In genomic region chr18:9136315-9137141, GRCh38 we compare ENCODE assay signal across 1 cellular context.
TF ChIP-seq lines count a peak whose summit lies in the region.

Gene ANKRD12 (plus strand): TSS chr18:9136781. CDS start chr18:9182433, 45,652 bp downstream.

TF ChIP-seq in K562, 482 proteins besides CTCF, POLR2A, EP300 and RAD21 (continued from another document and continues in another):
- TF ChIP-seq SFPQ (IDR thresholded peaks at IDR 0.05; ENCODE audit: low read depth, low read length) (no peak), ARID3A (IDR thresholded peaks at IDR 0.05; ENCODE audit: borderline replicate concordance, low read depth, low read length) (no peak), SREBF2 (CRISPR knock-in tag; IDR thresholded peaks at IDR 0.05) (no peak), HNRNPK (IDR thresholded peaks at IDR 0.05; ENCODE audit: low read depth, low read length, poor library complexity, severe bottlenecking) (no peak), ZNF311 (CRISPR knock-in tag; IDR thresholded peaks at IDR 0.05) (no peak), ZNF124 (CRISPR knock-in tag; IDR thresholded peaks at IDR 0.05) (no peak), UBTF (IDR thresholded peaks at IDR 0.05; ENCODE audit: borderline replicate concordance in 1 of 2, low read depth in 2 of 2, low read length in 2 of 2) (peak; percentile 10 to 82; a peak in 3 of 4 replicates), SRSF3 (IDR thresholded peaks at IDR 0.05; ENCODE audit: insufficient read depth, low read length) (no peak), SIN3A (IDR thresholded peaks at IDR 0.05; ENCODE audit: borderline replicate concordance in 2 of 2, control insufficient read depth in 1 of 2, low read depth in 2 of 2, low read length in 2 of 2) (peak; percentile 70 to 88; a peak in 3 of 4 replicates), NR3C1 (CRISPR knock-in tag; IDR thresholded peaks at IDR 0.05) (no peak), PHF20 (IDR thresholded peaks at IDR 0.05; ENCODE audit: partially characterized antibody) (peak; percentile 26), XRCC5 (IDR thresholded peaks at IDR 0.05; ENCODE audit: low read depth, low read length) (peak; percentile 81; the same call in 1 of the 2 replicates), ZNF398 (CRISPR knock-in tag; IDR thresholded peaks at IDR 0.05) (no peak), NCOR1 (IDR thresholded peaks at IDR 0.05) (no peak), DLX4 (CRISPR knock-in tag; IDR thresholded peaks at IDR 0.05) (no peak), BRF2 (IDR thresholded peaks at IDR 0.05; ENCODE audit: borderline replicate concordance, insufficient read depth, insufficient read length) (no peak), POLR2AphosphoS2 (IDR thresholded peaks at IDR 0.05; ENCODE audit: low read length) (no peak), ATF3 (IDR thresholded peaks at IDR 0.05) (peak; percentile 45; the same call in 1 of the 2 replicates), ATF3 (CRISPR knock-in tag; conservative IDR thresholded peaks at IDR 0.05) (no peak), KLF1 (tag; IDR thresholded peaks at IDR 0.05) (peak; percentile 82), DDX20 (tag; IDR thresholded peaks at IDR 0.05; ENCODE audit: low read depth) (no peak), CCNT2 (IDR thresholded peaks at IDR 0.05; ENCODE audit: borderline replicate concordance, extremely low read depth, insufficient read length, low read depth, low read length) (peak; percentile 89), MYBL2 (IDR thresholded peaks at IDR 0.05; ENCODE audit: low read depth) (no peak; the same call in 1 of the 2 replicates), MYBL2 (CRISPR knock-in tag; IDR thresholded peaks at IDR 0.05; ENCODE audit: borderline replicate concordance) (no peak), ZEB2 (IDR thresholded peaks at IDR 0.05) (peak; percentile 73), ELK1 (CRISPR knock-in tag; IDR thresholded peaks at IDR 0.05) (no peak), JUND (IDR thresholded peaks at IDR 0.05; ENCODE audit: borderline replicate concordance, low read depth, low read length) (peak; percentile 97), JUND (tag; IDR thresholded peaks at IDR 0.05; ENCODE audit: borderline replicate concordance, low read depth, low read length) (no peak; the same call in 2 of the 3 replicates), ZNF586 (CRISPR knock-in tag; conservative IDR thresholded peaks at IDR 0.05) (no peak), ATF4 (CRISPR knock-in tag; IDR thresholded peaks at IDR 0.05) (no peak), YBX1 (IDR thresholded peaks at IDR 0.05) (no peak), ZNF77 (CRISPR knock-in tag; IDR thresholded peaks at IDR 0.05) (peak; percentile 72; the same call in 1 of the 2 replicates), ZNF655 (CRISPR knock-in tag; IDR thresholded peaks at IDR 0.05) (0 out of 2 replicates have a peak, but pooled peaks have one; percentile 70), ZBTB26 (CRISPR knock-in tag; IDR thresholded peaks at IDR 0.05) (0 out of 2 replicates have a peak, but pooled peaks have one; percentile 55), PTTG1 (tag; IDR thresholded peaks at IDR 0.05; ENCODE audit: low read depth) (no peak), KAT8 (IDR thresholded peaks at IDR 0.05; ENCODE audit: low read depth) (no peak), ZNF444 (CRISPR knock-in tag; IDR thresholded peaks at IDR 0.05) (no peak), ZNF518B (CRISPR knock-in tag; IDR thresholded peaks at IDR 0.05) (no peak), ZNF408 (CRISPR knock-in tag; IDR thresholded peaks at IDR 0.05; ENCODE audit: low read depth) (no peak), DNMT1 (IDR thresholded peaks at IDR 0.05) (no peak; the same call in 1 of the 2 replicates), ZNF354B (CRISPR knock-in tag; IDR thresholded peaks at IDR 0.05) (no peak), ZFP1 (CRISPR knock-in tag; IDR thresholded peaks at IDR 0.05) (no peak), FOXA1 (IDR thresholded peaks at IDR 0.05; ENCODE audit: borderline replicate concordance) (no peak)
